Comparison of ENCODE assay signal across 8 cellular contexts in the genomic region with DNA sequence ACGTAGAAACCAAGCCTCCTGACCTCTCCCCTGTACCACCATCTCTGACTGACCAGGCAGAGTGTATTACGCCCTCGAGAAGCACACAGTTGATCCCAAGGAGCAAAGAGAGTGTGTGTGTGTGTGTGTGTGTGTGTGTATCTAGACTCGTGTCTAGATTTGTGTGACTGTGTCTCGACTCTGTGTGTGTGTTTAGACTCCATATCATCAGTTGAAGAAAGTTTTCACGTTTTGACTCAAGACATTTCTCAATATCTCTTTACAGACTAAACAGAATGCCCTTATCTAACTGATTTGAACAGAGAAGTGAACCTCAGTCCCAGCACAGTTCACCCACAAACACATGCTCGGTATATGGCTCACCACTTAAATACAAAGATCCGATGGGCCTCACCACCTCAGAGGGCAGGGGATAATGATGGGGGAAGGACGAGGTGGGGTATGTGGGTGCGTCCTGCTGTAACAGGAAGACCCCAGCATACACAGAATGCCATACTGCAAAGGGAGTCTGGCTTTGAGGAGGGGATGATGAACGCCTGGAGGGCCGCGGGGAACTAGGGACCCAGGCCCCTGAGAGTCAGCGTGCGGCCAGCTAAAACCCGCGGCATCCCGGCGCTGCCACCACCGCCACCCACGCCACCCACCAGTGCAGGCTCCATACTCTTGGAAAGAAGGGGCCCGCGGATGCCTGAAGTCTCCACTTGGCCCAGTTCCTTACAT. TPM values are rescaled to one million over a fixed set of nuclear protein-coding genes. Genes with fewer than 3 reads are reported as not detected.
DNase-seq lines count a peak whose midpoint lies in the region; ATAC-seq and TF ChIP-seq lines count a peak whose summit lies in the region.

No MANE protein-coding gene starts in this region.

- no peaks in the 10 kb centered on the region for H3K27me3 ChIP-seq in BLaER1 treated with 17β-estradiol and CSF1 and Interleukin-3, amounts not matched to agents 10 nM and 100 nM
- H3K27me3 ChIP-seq in WERI-Rb-1 (ENCODE audit: insufficient read depth, low read depth, severe bottlenecking), result no peaks in the 10 kb centered on the region
- H3K27me3 ChIP-seq in uterus, result no peaks in the 10 kb centered on the region

- TF ChIP-seq CTCF in WERI-Rb-1 (IDR thresholded peaks at IDR 0.05; ENCODE audit: low read depth, low read length) (no peak), uterus (IDR thresholded peaks at IDR 0.05) (no peak)

- peak overlapping the region; percentile 99 for H3K4me3 Mint-ChIP-seq in natural killer cell treated with Interleukin-12 subunit alpha and Interleukin-12 subunit beta and Interleukin-15 and Interleukin-18, amount 100 ng/mL, for 72 hours

- H3K4me1 ChIP-seq in BLaER1 treated with 17β-estradiol and CSF1 and Interleukin-3, amounts not matched to agents 10 nM and 100 nM, result peaks cover 14 to 27% (median 22%) of the 10 kb centered on the region in 10 experiments
- H3K4me1 ChIP-seq in uterus, result no peaks in the 10 kb centered on the region

- peaks cover 0 to 26% (median 0%) of the 10 kb centered on the region in 11 experiments; a peak in 4 of 22 replicates for H4K20me1 ChIP-seq in BLaER1 treated with 17β-estradiol and CSF1 and Interleukin-3, amounts not matched to agents 10 nM and 100 nM

- H3K36me3 ChIP-seq in BLaER1 treated with 17β-estradiol and CSF1 and Interleukin-3, amounts not matched to agents 10 nM and 100 nM, result peaks cover 25 to 32% (median 27%) of the 10 kb centered on the region in 11 experiments
- H3K36me3 ChIP-seq in WERI-Rb-1, result peaks cover 25% of the 10 kb centered on the region
- H3K36me3 ChIP-seq in uterus, result no peaks in the 10 kb centered on the region

- H3K9ac ChIP-seq in BLaER1 treated with 17β-estradiol and CSF1 and Interleukin-3, amounts not matched to agents 10 nM and 100 nM, result peak overlapping the region; percentile 80 to 93 (median 87)

- H3K4me2 ChIP-seq in BLaER1 treated with 17β-estradiol and CSF1 and Interleukin-3, amounts not matched to agents 10 nM and 100 nM, result peak overlapping the region; percentile 81 to 96 (median 93)

- peaks cover 17 to 19% of the 10 kb centered on the region in 2 donors for H3K4me1 Mint-ChIP-seq in natural killer cell treated with Interleukin-12 subunit alpha and Interleukin-12 subunit beta and Interleukin-15 and Interleukin-18, amount 100 ng/mL, for 72 hours (ENCODE audit: low read depth in 2 of 2)

- peaks cover 30% of the 10 kb centered on the region for H3K36me3 Mint-ChIP-seq in natural killer cell treated with Interleukin-12 subunit alpha and Interleukin-12 subunit beta and Interleukin-15 and Interleukin-18, amount 100 ng/mL, for 72 hours

- ATAC-seq in GM19035 (IDR thresholded peaks at IDR 0.05; ENCODE audit: unreplicated experiment), result peak; percentile 17
- peak; percentile 16 for ATAC-seq in HG03432 (IDR thresholded peaks at IDR 0.05; ENCODE audit: unreplicated experiment)
- peak; percentile 10 for ATAC-seq in esophagus mucosa
- ATAC-seq in natural killer cell treated with Interleukin-12 subunit alpha and Interleukin-12 subunit beta and Interleukin-15 and Interleukin-18, amount 100 ng/mL, for 72 hours, result peak in 1 of 2 donors; percentile 29

- peak overlapping the region; percentile 87 to 96 for H3K27ac Mint-ChIP-seq in natural killer cell treated with Interleukin-12 subunit alpha and Interleukin-12 subunit beta and Interleukin-15 and Interleukin-18, amount 100 ng/mL, for 72 hours

- peak overlapping the region; percentile 9 to 89 (median 80); a peak in 21 of 22 replicates for H3K27ac ChIP-seq in BLaER1 treated with 17β-estradiol and CSF1 and Interleukin-3, amounts not matched to agents 10 nM and 100 nM
- H3K27ac ChIP-seq in WERI-Rb-1 (peak overlapping the region; percentile 61), uterus (peak overlapping the region; percentile 62 to 72)

- DNase-seq in WERI-Rb-1 (no peak), uterus (no peak), COR-L47 (lab: John Stamatoyannopoulos, UW) (no peak)
- no peak for DNase-seq in natural killer cell treated with Interleukin-12 subunit alpha and Interleukin-12 subunit beta and Interleukin-15 and Interleukin-18, amount 100 ng/mL, for 72 hours (ENCODE audit: low spot score)

- TF ChIP-seq POLR2A in uterus (IDR thresholded peaks at IDR 0.05), result no peak

- intact Hi-C loops in uterus (cut with DNase I; ENCODE audit: low total_unique reads), result no loop called here

- peak overlapping the region; percentile 78 to 98 (median 91) for H3K4me3 ChIP-seq in BLaER1 treated with 17β-estradiol and CSF1 and Interleukin-3, amounts not matched to agents 10 nM and 100 nM
- peak overlapping the region; percentile 65 for H3K4me3 ChIP-seq in WERI-Rb-1 (ENCODE audit: low read depth, low read length)
- H3K4me3 ChIP-seq in uterus, result peak overlapping the region; percentile 82 to 96

- H3K27me3 Mint-ChIP-seq in natural killer cell treated with Interleukin-12 subunit alpha and Interleukin-12 subunit beta and Interleukin-15 and Interleukin-18, amount 100 ng/mL, for 72 hours, result no peaks in the 10 kb centered on the region

- peaks cover 8% of the 10 kb centered on the region for H3K9me3 Mint-ChIP-seq in natural killer cell treated with Interleukin-12 subunit alpha and Interleukin-12 subunit beta and Interleukin-15 and Interleukin-18, amount 100 ng/mL, for 72 hours

- peaks cover 12 to 34% (median 22%) of the 10 kb centered on the region in 11 experiments for H3K9me3 ChIP-seq in BLaER1 treated with 17β-estradiol and CSF1 and Interleukin-3, amounts not matched to agents 10 nM and 100 nM (replicated peaks in 1 of 11)
- H3K9me3 ChIP-seq in WERI-Rb-1 (ENCODE audit: severe bottlenecking) (peaks cover 2% of the 10 kb centered on the region), uterus (no peaks in the 10 kb centered on the region)

RNA-seq across cellular contexts. Expression of gene ALDH18A1, which starts 0.8 kb away (rescaled TPM):
- total RNA-seq in esophagus mucosa, result 42.6 TPM
- total RNA-seq in natural killer cell treated with Interleukin-12 subunit alpha and Interleukin-12 subunit beta and Interleukin-15 and Interleukin-18, amount 100 ng/mL, for 72 hours, result 10 to 100 TPM; 87.0 to 91.1 TPM
- 100 to 1,000 TPM in 1 of 4 donors, 10 to 100 TPM in 1, 1 to 10 TPM in 2; 4.7 to 112 (median 21.7) TPM for total RNA-seq in uterus

RNA-seq across cellular contexts. Expression of gene TCTN3, which starts 38.0 kb away (rescaled TPM):
- total RNA-seq in esophagus mucosa (17.3 TPM), uterus (10 to 100 TPM; 27.6 to 41.9 (median 30.6) TPM)
- 10 to 100 TPM; 17.5 to 52.0 TPM for total RNA-seq in natural killer cell treated with Interleukin-12 subunit alpha and Interleukin-12 subunit beta and Interleukin-15 and Interleukin-18, amount 100 ng/mL, for 72 hours
